Comparison of ENCODE assay signal across 21 cellular contexts in the genomic region with DNA sequence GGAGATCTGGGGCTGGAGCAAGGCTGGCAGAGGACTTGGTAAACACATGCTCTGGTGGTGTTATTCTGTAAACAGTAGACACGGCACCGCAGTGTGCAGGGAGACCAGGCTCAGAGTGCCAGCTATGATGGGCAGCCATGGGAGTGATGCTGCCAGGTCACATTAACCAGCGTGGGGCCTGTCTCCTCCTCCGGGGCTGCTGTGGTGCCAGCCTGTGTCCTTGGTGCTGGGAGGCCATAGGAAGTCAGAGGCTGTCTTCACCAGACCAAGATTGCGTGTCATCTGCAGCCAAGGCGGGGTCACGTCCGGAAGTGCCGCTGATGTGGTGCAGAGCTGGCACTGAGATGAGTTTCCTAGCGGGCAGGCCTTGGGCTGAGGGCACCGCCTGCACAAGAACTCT.
"Had no signal": no experiment of that assay in that cellular context is flagged by ENCODE, and none has a peak within 500 bp of the region (broad histone marks: within the 10 kb centered on the region; RNA-seq: fewer than 3 reads in every experiment).

No MANE protein-coding gene starts in this region.

- H3K36me3 ChIP-seq: gastroesophageal sphincter, heart left ventricle, prostate gland, right atrium auricular region, spleen, suprapubic skin, transverse colon, vagina had no signal

- ATAC-seq: esophagus mucosa; foreskin keratinocyte; gastroesophageal sphincter; heart left ventricle; left lobe of liver; mucosa of descending colon; stimulated activated naive B cell treated with anti-CD40 and anti-IgM and Interleukin-4, amounts not matched to agents 10 μg/mL and 1 μg/mL and 100 μg/mL, for 72 hours had no signal

- H3K27me3 ChIP-seq: foreskin keratinocyte, hepatocyte, right atrium auricular region, spleen, suprapubic skin, transverse colon, vagina had no signal

- H3K27ac ChIP-seq: dorsolateral prefrontal cortex, epithelial cell of prostate, foreskin keratinocyte, gastroesophageal sphincter, heart left ventricle, hepatocyte, prostate gland, right atrium auricular region, skin epidermis, spleen, suprapubic skin, transverse colon, vagina had no signal

- H3K4me1 ChIP-seq: foreskin keratinocyte, gastroesophageal sphincter, heart left ventricle, prostate gland, right atrium auricular region, suprapubic skin, transverse colon, vagina had no signal

- H3K4me3 ChIP-seq: dorsolateral prefrontal cortex, gastroesophageal sphincter, heart left ventricle, hepatocyte, mucosa of descending colon, prostate gland, right atrium auricular region, skin epidermis, spleen, suprapubic skin, transverse colon, vagina had no signal

- H3K9me3 ChIP-seq: prostate gland, suprapubic skin, transverse colon, vagina had no signal

- DNase-seq: dorsolateral prefrontal cortex; effector CD4-positive, alpha-beta T cell; foreskin keratinocyte; heart left ventricle; mammary epithelial cell; mucosa of descending colon; naive B cell; spleen; stimulated activated CD4-positive, alpha-beta T cell treated with anti-CD3 and anti-CD28 coated beads, Interleukin-4, amount 100 ng/mL, for 4 hours; stimulated activated naive B cell treated with anti-CD40 and anti-IgM and Interleukin-4, amounts not matched to agents 10 μg/mL and 1 μg/mL and 100 μg/mL, for 72 hours; transverse colon had no signal
